Comparison of ENCODE assay signal across 12 cellular contexts in genomic region chr1:200405273-200405672, GRCh38. TPM values are rescaled to one million over a fixed set of nuclear protein-coding genes. Genes with fewer than 3 reads are reported as not detected.
A peak's percentile ranks its signal among the peaks of the same experiment; 100 is the strongest.
DNase-seq lines count a peak whose midpoint lies in the region; ATAC-seq and TF ChIP-seq lines count a peak whose summit lies in the region.
"Had no signal": no experiment of that assay in that cellular context is flagged by ENCODE, and none has a peak within 500 bp of the region (broad histone marks: within the 10 kb centered on the region; RNA-seq: fewer than 3 reads in every experiment).

No MANE protein-coding gene starts in this region.

- H4K20me1 ChIP-seq in GM23248 (ENCODE audit: insufficient read depth), result no peaks in the 10 kb centered on the region

- ATAC-seq in GM18517 (IDR thresholded peaks at IDR 0.05; ENCODE audit: unreplicated experiment), result no peak
- ATAC-seq: gastroesophageal sphincter, T-helper 17 cell had no signal

- H3K4me1 ChIP-seq in GM23248 (ENCODE audit: insufficient read depth) (peaks cover 83% of the 10 kb centered on the region), HAP-1 (peaks cover 26% of the 10 kb centered on the region)

- H3K27ac ChIP-seq in GM23248 (no peak overlapping the region), dorsolateral prefrontal cortex (peak overlapping the region in 4 of 59 donors; percentile 14 to 59 (median 30))
- H3K27ac ChIP-seq: gastroesophageal sphincter had no signal

- peaks cover 7% of the 10 kb centered on the region for H3K27me3 Mint-ChIP-seq in nephron (ENCODE audit: low read depth)
- H3K27me3 Mint-ChIP-seq: T-helper 17 cell had no signal

- peaks cover 2% of the 10 kb centered on the region for H3K9me3 Mint-ChIP-seq in nephron

- TF ChIP-seq POLR2A in NB4 (IDR thresholded peaks at IDR 0.05; ENCODE audit: extremely low read depth, insufficient read length), result no peak

- no peaks in the 10 kb centered on the region for H3K9me3 ChIP-seq in GM23248 (ENCODE audit: low read depth)
- no peaks in the 10 kb centered on the region; the same call in 1 of the 2 replicates for H3K9me3 ChIP-seq in HAP-1
- H3K9me3 ChIP-seq: gastroesophageal sphincter had no signal

- peaks cover 75% of the 10 kb centered on the region for H3K36me3 Mint-ChIP-seq in nephron (ENCODE audit: low read depth)

- intact Hi-C loops in dorsolateral prefrontal cortex (cut with DNase I), result loop anchor here (5.0 kb wide), 4 partner anchors 43 to 103 kb away; no protein-coding TSS in a partner anchor

- DNase-seq in GM23248 (peak; percentile 20), NB4 (ENCODE audit: low read depth) (peak; percentile 58), dorsolateral prefrontal cortex (no peak), DMS 273 (lab: John Stamatoyannopoulos, UW; ENCODE audit: unreplicated experiment) (no peak), glomerular visceral epithelial cell (ENCODE audit: extremely low spot score) (no peak), HAP-1 (ENCODE audit: low spot score in 2 of 2) (no peak)
- DNase-seq: mesendoderm, NCI-H1417, T-helper 17 cell had no signal

- no peaks in the 10 kb centered on the region; the same call in 1 of the 2 replicates for H3K9me2 ChIP-seq in GM23248 (ENCODE audit: insufficient read depth)

- H3K4me3 ChIP-seq in GM23248, result peak overlapping the region; percentile 78
- peak overlapping the region; percentile 48 for H3K4me3 ChIP-seq in NB4 (ENCODE audit: low read depth, low read length)
- H3K4me3 ChIP-seq in dorsolateral prefrontal cortex, result peak overlapping the region in 40 of 59 donors; percentile 2 to 94 (median 26)
- no peak overlapping the region for H3K4me3 ChIP-seq in HAP-1
- H3K4me3 ChIP-seq: gastroesophageal sphincter had no signal

- H3K4me2 ChIP-seq in GM23248 (ENCODE audit: unreplicated experiment), result peak overlapping the region; percentile 81

- WGBS in GM23248 (ENCODE audit: low coverage in 1 of 2, low lambda C conversion rate in 2 of 2, missing lambda C conversion rate in 2 of 2), 2 experiments, result 64 to 65% methylated on average over 2 of the region's 2 CpGs

- H3K27ac Mint-ChIP-seq in nephron, result no peak overlapping the region
- H3K27ac Mint-ChIP-seq: T-helper 17 cell had no signal

- peaks cover 56% of the 10 kb centered on the region for H3K4me1 Mint-ChIP-seq in nephron

- H3K36me3 ChIP-seq in GM23248 (ENCODE audit: low read depth), result peaks cover 79% of the 10 kb centered on the region
- H3K36me3 ChIP-seq in HAP-1 (replicated peaks), result peaks cover 21% of the 10 kb centered on the region

- in situ Hi-C loops in GM23248 (cut with MboI) (no loop called here), HAP-1 (cut with MboI; ENCODE audit: low sequenced_read_pairs) (no loop called here)

- peak overlapping the region; percentile 42 to 79 (median 73) for H3K4me3 Mint-ChIP-seq in nephron
- H3K4me3 Mint-ChIP-seq: T-helper 17 cell had no signal

- H2AFZ ChIP-seq in GM23248, result no peak overlapping the region

- peaks cover 95% of the 10 kb centered on the region for H3K79me2 ChIP-seq in GM23248 (ENCODE audit: insufficient read depth)

- no peaks in the 10 kb centered on the region for H3K27me3 ChIP-seq in GM23248 (replicated peaks; ENCODE audit: insufficient read depth)
- H3K27me3 ChIP-seq in dorsolateral prefrontal cortex, result no peaks in the 10 kb centered on the region
- H3K27me3 ChIP-seq in HAP-1 (ENCODE audit: low read depth), result no peaks in the 10 kb centered on the region
- H3K27me3 ChIP-seq: gastroesophageal sphincter had no signal

- no peak for TF ChIP-seq CTCF in NB4 (IDR thresholded peaks at IDR 0.05; ENCODE audit: low read depth, low read length)
- no peak for TF ChIP-seq CTCF in dorsolateral prefrontal cortex (IDR thresholded peaks at IDR 0.05 in 54 of 56, conservative IDR thresholded peaks at IDR 0.05 in 2 of 56; ENCODE audit: low read depth in 1 of 56, partially characterized antibody in 56 of 56)
- TF ChIP-seq CTCF in nephron (IDR thresholded peaks at IDR 0.05; ENCODE audit: unreplicated experiment in 3 of 3), result no peak

- no peak overlapping the region for H3K9ac ChIP-seq in GM23248

- H3F3A ChIP-seq in GM23248 (ENCODE audit: insufficient read depth), result peaks cover 80% of the 10 kb centered on the region

RNA-seq across cellular contexts. Expression of gene ZNF281, which starts 4.6 kb away (rescaled TPM):
- total RNA-seq in GM23248 (2014; rRNA removed; shearing (Covaris generic)), result 41.6 and 45.2 TPM in 2 replicates
- polyA plus RNA-seq in GM23248 (2016; fragmentation: Nextera tagmentation; extraction: Ambion mirVana), result 39.1 and 40.3 TPM in 2 replicates
- total RNA-seq in dorsolateral prefrontal cortex, result 10 to 100 TPM; 12.6 to 38.3 (median 21.6) TPM

Comparison
In these comparisons a context has a peak if more than half of its experiments do, and no peak if none do; other contexts are left out.
1. DNase-seq: peak in GM23248 (single experiment) and NB4 (single experiment); none in dorsolateral prefrontal cortex (0 of 10), DMS 273 (single experiment), glomerular visceral epithelial cell (single experiment) and HAP-1 (0 of 2).